In genomic region chr5:134184155-134185135, GRCh38 we compare ENCODE assay signal across 1 cellular context.
TF ChIP-seq lines count a peak whose summit lies in the region.

No MANE protein-coding gene starts in this region.

TF ChIP-seq in K562, 482 proteins besides CTCF, POLR2A, EP300 and RAD21 (continued from another document):
- TF ChIP-seq DEAF1 (CRISPR knock-in tag; IDR thresholded peaks at IDR 0.05) (peak; percentile 80), CC2D1A (IDR thresholded peaks at IDR 0.05) (0 out of 2 replicates have a peak, but pooled peaks have one; percentile 52), FOXA3 (CRISPR knock-in tag; conservative IDR thresholded peaks at IDR 0.05 in 1 of 2, IDR thresholded peaks at IDR 0.05 in 1 of 2) (0 out of 4 replicates have a peak, but pooled peaks of 1 of the 2 experiments have one; percentile 31), MECOM (CRISPR knock-in tag; IDR thresholded peaks at IDR 0.05) (0 out of 2 replicates have a peak, but pooled peaks have one; percentile 54), ETV5 (CRISPR knock-in tag; IDR thresholded peaks at IDR 0.05; ENCODE audit: low read depth) (no peak), CREM (IDR thresholded peaks at IDR 0.05; ENCODE audit: low read depth) (peak; percentile 57), TFAP4 (CRISPR knock-in tag; IDR thresholded peaks at IDR 0.05; ENCODE audit: borderline replicate concordance) (peak; percentile 50; the same call in 1 of the 2 replicates), NR2C2 (CRISPR knock-in tag; IDR thresholded peaks at IDR 0.05) (no peak), NR2C2 (tag; IDR thresholded peaks at IDR 0.05) (peak; percentile 50; the same call in 1 of the 2 replicates), ARID4B (CRISPR knock-in tag; IDR thresholded peaks at IDR 0.05) (0 out of 2 replicates have a peak, but pooled peaks have one; percentile 31), NR2C1 (IDR thresholded peaks at IDR 0.05) (0 out of 2 replicates have a peak, but pooled peaks have one; percentile 35), NR2C1 (tag; IDR thresholded peaks at IDR 0.05) (no peak), STAG1 (CRISPR knock-in tag; IDR thresholded peaks at IDR 0.05; ENCODE audit: borderline replicate concordance) (peak; percentile 82; the same call in 1 of the 2 replicates), SMC3 (conservative IDR thresholded peaks at IDR 0.05; ENCODE audit: insufficient read depth, low read depth, low read length) (peak; percentile 83)
TF ChIP-seq in K562: peak in this region for 14.
